In the genomic region with DNA sequence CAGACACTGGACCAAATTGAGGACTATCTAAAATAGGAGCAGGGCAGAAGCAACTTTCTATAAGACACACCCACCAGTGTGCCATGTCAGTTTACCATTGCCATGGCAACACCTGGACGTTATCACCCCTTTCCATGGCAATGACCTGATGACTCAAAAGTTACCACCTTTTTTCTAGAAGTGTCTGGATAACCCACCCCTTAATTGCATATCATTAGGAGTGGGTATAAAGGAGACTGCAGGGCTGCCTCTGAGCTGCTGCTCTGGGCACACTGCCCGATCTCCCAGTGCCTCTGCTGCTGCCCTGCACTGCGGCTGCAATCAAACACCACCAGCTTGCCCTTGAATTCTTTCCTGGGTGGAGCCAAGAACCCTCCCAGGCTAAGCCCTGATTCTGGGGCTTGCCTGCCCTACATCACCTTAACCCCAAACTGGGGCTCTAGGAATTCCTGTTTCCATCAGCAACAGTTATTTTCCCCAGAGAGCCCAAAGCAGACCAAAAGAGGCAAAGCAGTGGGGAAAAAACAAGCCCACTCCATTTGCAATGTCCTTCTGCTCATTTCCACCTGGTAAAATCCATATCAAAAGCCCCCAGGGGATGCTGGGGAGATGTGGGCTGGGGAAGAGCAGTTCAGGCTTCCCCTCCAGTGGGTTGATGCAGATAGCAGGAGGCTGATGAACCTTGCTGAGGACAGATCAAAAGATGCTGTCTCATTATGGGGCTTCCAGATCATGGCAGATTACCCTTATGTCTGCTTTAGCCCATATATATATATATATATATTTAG, we compare ENCODE assay signal across 14 cellular contexts.
DNase-seq lines count a peak whose midpoint lies in the region; ATAC-seq, FAIRE-seq and TF ChIP-seq lines count a peak whose summit lies in the region.
"Had no signal": no experiment of that assay in that cellular context is flagged by ENCODE, and none has a peak within 500 bp of the region (broad histone marks: within the 10 kb centered on the region; RNA-seq: fewer than 3 reads in every experiment).

No MANE protein-coding gene starts in this region.

- intact Hi-C loops in GM12878 (cut with micrococcal nuclease; ENCODE audit: unreplicated experiment) (no loop called here), vagina (cut with DNase I) (loop anchor here (10.0 kb wide), 1 partner anchor 48 kb away; no protein-coding TSS in a partner anchor)
- intact Hi-C loops in activated T-helper 2 cell treated with anti-CD3 and anti-CD28 coated beads, Interferon-gamma antibody, Interleukin-2, Interleukin-4, amounts not matched to agents 10 μg/mL and 5 μg/mL and 100 μg/mL, durations not matched to agents 14 hours and 24 hours and 36 hours (cut with micrococcal nuclease), result no loop called here

- peaks cover 17% of the 10 kb centered on the region for H3K27me3 Mint-ChIP-seq in activated T-helper 2 cell treated with anti-CD3 and anti-CD28 coated beads, Interferon-gamma antibody, Interleukin-2, Interleukin-4, amounts not matched to agents 10 μg/mL and 5 μg/mL and 100 μg/mL, durations not matched to agents 14 hours and 24 hours and 36 hours (ENCODE audit: low read depth)

- TF ChIP-seq POLR2A in GM12878 (IDR thresholded peaks at IDR 0.05; ENCODE audit: low read depth, low read length), result no peak
- no peak for TF ChIP-seq POLR2A in vagina (IDR thresholded peaks at IDR 0.05)

- H3K9me3 Mint-ChIP-seq in activated T-helper 2 cell treated with anti-CD3 and anti-CD28 coated beads, Interferon-gamma antibody, Interleukin-2, Interleukin-4, amounts not matched to agents 10 μg/mL and 5 μg/mL and 100 μg/mL, durations not matched to agents 14 hours and 24 hours and 36 hours, result peaks cover 6% of the 10 kb centered on the region

- H2AFZ ChIP-seq in GM12878 (ENCODE audit: control insufficient read depth, low read depth, low read length), result no peak overlapping the region

- H3K4me2 ChIP-seq in GM12878 (ENCODE audit: control insufficient read depth, insufficient read depth), result no peak overlapping the region

- no peak overlapping the region for H3K9ac ChIP-seq in GM12878 (ENCODE audit: control insufficient read depth, insufficient read depth, low read length)

- RAD21 ChIA-PET in GM12878 (lab: Charles Lee; ENCODE audit: unreplicated experiment), result no interaction called here

- no peak for TF ChIP-seq RAD21 in GM12878 (IDR thresholded peaks at IDR 0.05; ENCODE audit: insufficient read depth, low read depth, low read length)

- WGBS in GM12878 (ENCODE audit: insufficient coverage, insufficient replicate concordance, low lambda C conversion rate, missing lambda C conversion rate), result 44% methylated on average over 3 of the region's 3 CpGs
- WGBS in small intestine, 3 donors, result 8 to 49% (median 30%) methylated on average over 3 of the region's 3 CpGs

- peaks cover 2% of the 10 kb centered on the region for H3K36me3 Mint-ChIP-seq in activated T-helper 2 cell treated with anti-CD3 and anti-CD28 coated beads, Interferon-gamma antibody, Interleukin-2, Interleukin-4, amounts not matched to agents 10 μg/mL and 5 μg/mL and 100 μg/mL, durations not matched to agents 14 hours and 24 hours and 36 hours (ENCODE audit: low read depth)

- no TSS peak for BruUV-seq in GM12878 (replicated peaks; lab: Mats Ljungman, UMichigan)

- H4K20me1 ChIP-seq in GM12878 (ENCODE audit: control insufficient read depth, insufficient read depth), result no peaks in the 10 kb centered on the region

- H3K9me3 ChIP-seq in GM12878 (replicated peaks; ENCODE audit: control insufficient read depth, insufficient read depth, low read length) (peaks cover 6% of the 10 kb centered on the region; the same call in 2 of the 3 replicates), small intestine (ENCODE audit: control insufficient read depth, low read depth) (no peaks in the 10 kb centered on the region), vagina (no peaks in the 10 kb centered on the region)

- POLR2A ChIA-PET in GM12878 (lab: Charles Lee), result no interaction called here

- no peak for TF ChIP-seq CTCF in GM12878 (IDR thresholded peaks at IDR 0.05 in 2 of 3, conservative IDR thresholded peaks at IDR 0.05 in 1 of 3; ENCODE audit: control insufficient read depth in 2 of 3, extremely low read depth in 1 of 3, insufficient read depth in 1 of 3, low read depth in 3 of 3, low read length in 3 of 3)
- no peak for TF ChIP-seq CTCF in vagina (IDR thresholded peaks at IDR 0.05)

- H3K27ac ChIP-seq in GM12878 (ENCODE audit: control insufficient read depth, insufficient read depth) (no peak overlapping the region), small intestine (ENCODE audit: low read depth in 1 of 2, low read length in 1 of 2) (no peak overlapping the region), vagina (no peak overlapping the region)

- SMC1A ChIA-PET in GM12878 (lab: Charles Lee; ENCODE audit: uncharacterized antibody, unreplicated experiment), result interaction anchor here (1.0 to 1.3 kb wide), 4 partner anchors 12 to 22 kb away, joined by 3 read pairs; no protein-coding TSS in a partner anchor

- no peak overlapping the region for H3K4me3 Mint-ChIP-seq in activated T-helper 2 cell treated with anti-CD3 and anti-CD28 coated beads, Interferon-gamma antibody, Interleukin-2, Interleukin-4, amounts not matched to agents 10 μg/mL and 5 μg/mL and 100 μg/mL, durations not matched to agents 14 hours and 24 hours and 36 hours (ENCODE audit: low read depth)
- H3K4me3 Mint-ChIP-seq: activated CD8-positive, alpha-beta T cell treated with anti-CD3 and anti-CD28 coated beads, Interleukin-2, amount 10 ng/mL, durations not matched to agents 7 days and 5 days; nephron had no signal

- CTCF ChIA-PET in GM12878 (lab: Yijun Ruan, JAX), result no interaction called here

- H3K27me3 ChIP-seq in GM12878 (replicated peaks in 1 of 2; ENCODE audit: control insufficient read depth in 2 of 2, insufficient read depth in 2 of 2, low read length in 1 of 2) (peaks cover 0 to 2% of the 10 kb centered on the region in 2 experiments; a peak in 2 of 4 replicates), small intestine (ENCODE audit: control insufficient read depth in 2 of 2, insufficient read depth in 2 of 2, low read length in 2 of 2) (no peaks in the 10 kb centered on the region), vagina (no peaks in the 10 kb centered on the region)
- H3K27me3 ChIP-seq: body of pancreas had no signal

- TF ChIP-seq EP300 in GM12878 (IDR thresholded peaks at IDR 0.05; ENCODE audit: borderline replicate concordance in 1 of 2, control insufficient read depth in 1 of 2, low read depth in 2 of 2, low read length in 2 of 2), result no peak

- peak; percentile 4 for DNase-seq in NCI-H1105 treated with DMSO at 0.1 percent for 48 hours (lab: John Stamatoyannopoulos, UW)
- no peak for DNase-seq in NCI-H1105 (lab: John Stamatoyannopoulos, UW)
- peak; percentile 78 for DNase-seq in NCI-H1694 (lab: John Stamatoyannopoulos, UW)
- no peak for DNase-seq in GM12878 (ENCODE audit: low read depth, low spot score)
- peak; percentile 22 for DNase-seq in small intestine
- no peak for DNase-seq in activated T-helper 2 cell treated with anti-CD3 and anti-CD28 coated beads, Interferon-gamma antibody, Interleukin-2, Interleukin-4, amounts not matched to agents 10 μg/mL and 5 μg/mL and 100 μg/mL, durations not matched to agents 14 hours and 24 hours and 36 hours (ENCODE audit: low spot score)
- DNase-seq in vagina (ENCODE audit: extremely low spot score in 2 of 2), result no peak
- DNase-seq: activated CD8-positive, alpha-beta T cell treated with anti-CD3 and anti-CD28 coated beads, Interleukin-2, amount 10 ng/mL, durations not matched to agents 7 days and 5 days; activated gamma-delta T cell; body of pancreas; T-helper 9 cell had no signal

- peaks cover 4% of the 10 kb centered on the region; the same call in 1 of the 2 replicates for H3K4me1 ChIP-seq in GM12878 (ENCODE audit: control insufficient read depth, insufficient read depth, low read length)
- H3K4me1 ChIP-seq in small intestine (ENCODE audit: control insufficient read depth in 2 of 2, insufficient read depth in 1 of 2, low read depth in 1 of 2, low read length in 1 of 2), result no peaks in the 10 kb centered on the region
- peaks cover 27% of the 10 kb centered on the region for H3K4me1 ChIP-seq in vagina

- FAIRE-seq in GM12878 (lab: Jason Lieb, UNC) (no peak), small intestine (lab: Jason Lieb, UNC) (no peak)
- FAIRE-seq: A204.1 had no signal

- H3K27ac Mint-ChIP-seq in activated T-helper 2 cell treated with anti-CD3 and anti-CD28 coated beads, Interferon-gamma antibody, Interleukin-2, Interleukin-4, amounts not matched to agents 10 μg/mL and 5 μg/mL and 100 μg/mL, durations not matched to agents 14 hours and 24 hours and 36 hours, result no peak overlapping the region
- H3K27ac Mint-ChIP-seq: activated CD8-positive, alpha-beta T cell treated with anti-CD3 and anti-CD28 coated beads, Interleukin-2, amount 10 ng/mL, durations not matched to agents 7 days and 5 days; nephron had no signal

- in situ Hi-C loops in GM12878 (cut with MboI), result no loop called here

- H3K36me3 ChIP-seq in GM12878 (ENCODE audit: control insufficient read depth in 2 of 2, insufficient read depth in 2 of 2, low read length in 1 of 2) (no peaks in the 10 kb centered on the region), small intestine (ENCODE audit: control insufficient read depth in 2 of 2, insufficient read depth in 2 of 2, low read length in 2 of 2) (no peaks in the 10 kb centered on the region), vagina (no peaks in the 10 kb centered on the region)

- peaks cover 7% of the 10 kb centered on the region for H3K4me1 Mint-ChIP-seq in activated T-helper 2 cell treated with anti-CD3 and anti-CD28 coated beads, Interferon-gamma antibody, Interleukin-2, Interleukin-4, amounts not matched to agents 10 μg/mL and 5 μg/mL and 100 μg/mL, durations not matched to agents 14 hours and 24 hours and 36 hours (ENCODE audit: low read depth)

- H3K4me3 ChIP-seq in GM12878, result no peak overlapping the region
- H3K4me3 ChIP-seq in small intestine (ENCODE audit: low read depth in 1 of 2, low read length in 2 of 2), result no peak overlapping the region
- no peak overlapping the region for H3K4me3 ChIP-seq in vagina
- H3K4me3 ChIP-seq: body of pancreas had no signal

- ATAC-seq in GM12878, result peak; percentile 29
- no peak for ATAC-seq in HG02938 (IDR thresholded peaks at IDR 0.05; ENCODE audit: unreplicated experiment)
- ATAC-seq: activated CD8-positive, alpha-beta T cell treated with anti-CD3 and anti-CD28 coated beads, Interleukin-2, amount 10 ng/mL, durations not matched to agents 7 days and 5 days; body of pancreas had no signal

- no peaks in the 10 kb centered on the region for H3K79me2 ChIP-seq in GM12878 (ENCODE audit: control insufficient read depth, insufficient read depth, low read length)

TF ChIP-seq in GM12878, 131 proteins besides CTCF, POLR2A, EP300 and RAD21 (continues in another document):
- TF ChIP-seq BHLHE40 (IDR thresholded peaks at IDR 0.05; ENCODE audit: borderline replicate concordance in 1 of 2, low read depth in 2 of 2, low read length in 1 of 2) (no peak), SUPT20H (IDR thresholded peaks at IDR 0.05; ENCODE audit: borderline replicate concordance, control insufficient read depth, low read depth, low read length) (no peak)

Comparison
In these comparisons a context has a peak if more than half of its experiments do, and no peak if none do; other contexts are left out.
1. DNase-seq: peak in NCI-H1105 treated with DMSO at 0.1 percent for 48 hours (single experiment), NCI-H1694 (single experiment) and small intestine (single experiment); none in NCI-H1105 (single experiment), GM12878 (single experiment), activated T-helper 2 cell treated with anti-CD3 and anti-CD28 coated beads, Interferon-gamma antibody, Interleukin-2, Interleukin-4, amounts not matched to agents 10 μg/mL and 5 μg/mL and 100 μg/mL, durations not matched to agents 14 hours and 24 hours and 36 hours (single experiment) and vagina (0 of 2).